26 cellular contexts compared by ENCODE assay signal in the genomic region with DNA sequence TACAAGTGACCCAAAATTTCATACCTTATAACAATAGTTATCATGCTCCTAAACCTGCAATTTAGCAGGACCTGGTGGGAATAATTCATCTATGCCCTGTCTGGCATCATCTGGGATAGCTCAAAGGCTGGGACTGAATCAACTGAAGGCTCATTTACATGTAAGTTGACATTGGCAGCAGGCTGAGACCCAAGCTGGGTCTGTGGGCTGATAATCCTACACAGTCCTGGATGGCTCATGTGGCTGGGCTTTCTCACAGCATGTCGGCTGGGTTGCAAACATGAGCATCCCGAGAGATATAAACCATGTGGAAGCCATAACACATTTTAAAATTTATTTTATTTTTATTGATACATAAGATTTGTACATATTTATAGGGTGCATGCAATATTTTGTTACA. TPM values are rescaled to one million over a fixed set of nuclear protein-coding genes. Genes with fewer than 3 reads are reported as not detected.
DNase-seq lines count a peak whose midpoint lies in the region; ATAC-seq and TF ChIP-seq lines count a peak whose summit lies in the region.
"Had no signal": no experiment of that assay in that cellular context is flagged by ENCODE, and none has a peak within 500 bp of the region (broad histone marks: within the 10 kb centered on the region; RNA-seq: fewer than 3 reads in every experiment).

No MANE protein-coding gene starts in this region.

- no peaks in the 10 kb centered on the region for H3K9me3 ChIP-seq in PC-3 (ENCODE audit: low read length)
- H3K9me3 ChIP-seq in mesenchymal stem cell (ENCODE audit: control insufficient read depth, low read length), result no peaks in the 10 kb centered on the region
- no peaks in the 10 kb centered on the region for H3K9me3 ChIP-seq in hepatocyte (ENCODE audit: low read depth)
- H3K9me3 ChIP-seq: A549; BLaER1 treated with 17β-estradiol and CSF1 and Interleukin-3, amounts not matched to agents 10 nM and 100 nM had no signal

- ATAC-seq in PC-3, result no peak
- no peak for ATAC-seq in GM19452 (IDR thresholded peaks at IDR 0.05; ENCODE audit: unreplicated experiment)
- ATAC-seq: A549, GM23338, HepG2 had no signal

- H3K79me2 ChIP-seq in PC-3 (ENCODE audit: low read length) (no peaks in the 10 kb centered on the region), hepatocyte (no peaks in the 10 kb centered on the region)

- no peak for TF ChIP-seq POLR2A in erythroblast (IDR thresholded peaks at IDR 0.05; ENCODE audit: low read length)

- CTCF ChIA-PET in PC-3 (lab: Charles Lee), result interaction anchor here (0.6 to 1.3 kb wide), 5 partner anchors 11 to 882 kb away, joined by 3 to 10 read pairs (median 7); no protein-coding TSS in a partner anchor

- H3K14ac ChIP-seq in mesenchymal stem cell (ENCODE audit: low read length in 2 of 2), result no peak overlapping the region

- H2AK5ac ChIP-seq in mesenchymal stem cell (ENCODE audit: low read length, severe bottlenecking), result no peak overlapping the region

- no peak overlapping the region for H4K8ac ChIP-seq in mesenchymal stem cell (ENCODE audit: low read length)

- H3K27ac ChIP-seq in PC-3 (ENCODE audit: low read length) (peak overlapping the region; percentile 88), mesenchymal stem cell (ENCODE audit: low read length, poor library complexity, severe bottlenecking) (no peak overlapping the region), hepatocyte (no peak overlapping the region)
- H3K27ac ChIP-seq: A549; BLaER1 treated with 17β-estradiol and CSF1 and Interleukin-3, amounts not matched to agents 10 nM and 100 nM; RWPE1 had no signal

- H3K79me1 ChIP-seq in mesenchymal stem cell (replicated peaks; ENCODE audit: low read length, poor library complexity, severe bottlenecking), result no peaks in the 10 kb centered on the region

- no peak overlapping the region for H3K23ac ChIP-seq in mesenchymal stem cell (ENCODE audit: low read length in 2 of 2)

- POLR2A ChIA-PET in PC-3 (lab: Charles Lee; ENCODE audit: unreplicated experiment), result interaction anchor here (0.6 kb wide), 1 partner anchor 636 kb away, joined by 3 read pairs; no protein-coding TSS in a partner anchor

- DNase-seq in PC-3 (no peak), astrocyte of the hippocampus (ENCODE audit: low read depth, low spot score) (peak; percentile 74), mesenchymal stem cell (no peak), hepatocyte (ENCODE audit: low spot score) (no peak), erythroblast (lab: John Stamatoyannopoulos, UW) (no peak), RPMI8226 (no peak)
- DNase-seq: AML-193; CD4-positive, alpha-beta T cell; H9; Karpas-422; MV-4-11; NCI-H1105 treated with DMSO at 0.1 percent for 48 hours; NCI-H146; NCI-H1930; NCI-H2107; NCI-H526; SHP77 had no signal

- H3K4me2 ChIP-seq in PC-3 (ENCODE audit: low read length), result peak overlapping the region; percentile 53
- no peak overlapping the region for H3K4me2 ChIP-seq in mesenchymal stem cell (ENCODE audit: low read length, poor library complexity, severe bottlenecking)
- no peak overlapping the region for H3K4me2 ChIP-seq in hepatocyte
- H3K4me2 ChIP-seq: A549, GM23338 had no signal

- H3K9ac ChIP-seq in PC-3 (ENCODE audit: low read length) (peak overlapping the region; percentile 42; the same call in 1 of the 2 replicates), mesenchymal stem cell (ENCODE audit: low read length) (peak overlapping the region; percentile 36)
- H3K9ac ChIP-seq: BLaER1 treated with 17β-estradiol and CSF1 and Interleukin-3, amounts not matched to agents 10 nM and 100 nM had no signal

- H2BK12ac ChIP-seq in mesenchymal stem cell (ENCODE audit: low read length in 2 of 2), result no peak overlapping the region

- H2AFZ ChIP-seq in PC-3 (ENCODE audit: low read length), result no peak overlapping the region
- H2AFZ ChIP-seq in mesenchymal stem cell (ENCODE audit: low read depth, low read length), result no peak overlapping the region
- H2AFZ ChIP-seq in hepatocyte, result no peak overlapping the region
- H2AFZ ChIP-seq: GM23338 had no signal

- intact Hi-C loops in PC-3 (cut with micrococcal nuclease), result loop anchor here (5.0 kb wide), 1 partner anchor 284 kb away; no protein-coding TSS in a partner anchor

- H3K4me3 ChIP-seq in PC-3 (ENCODE audit: low read length) (no peak overlapping the region), mesenchymal stem cell (ENCODE audit: insufficient read depth in 1 of 2, low read depth in 1 of 2, low read length in 2 of 2) (no peak overlapping the region), hepatocyte (no peak overlapping the region)
- H3K4me3 ChIP-seq: A549; BLaER1 treated with 17β-estradiol and CSF1 and Interleukin-3, amounts not matched to agents 10 nM and 100 nM; GM23338 had no signal

- H3F3A ChIP-seq in PC-3 (ENCODE audit: low read length, unreplicated experiment), result no peaks in the 10 kb centered on the region

- no peaks in the 10 kb centered on the region for H3K36me3 ChIP-seq in PC-3 (ENCODE audit: low read depth, low read length)
- H3K36me3 ChIP-seq in mesenchymal stem cell (ENCODE audit: control insufficient read depth in 1 of 2, insufficient read depth in 2 of 2, low read depth in 1 of 2, low read length in 2 of 2), result no peaks in the 10 kb centered on the region
- H3K36me3 ChIP-seq in hepatocyte (replicated peaks; ENCODE audit: insufficient read depth, low read depth), result no peaks in the 10 kb centered on the region
- H3K36me3 ChIP-seq: BLaER1 treated with 17β-estradiol and CSF1 and Interleukin-3, amounts not matched to agents 10 nM and 100 nM had no signal

- H3K4me1 ChIP-seq in PC-3 (ENCODE audit: insufficient read depth, low read length) (peaks cover 27% of the 10 kb centered on the region), mesenchymal stem cell (ENCODE audit: control insufficient read depth, insufficient read depth, low read depth, low read length) (peaks cover 4% of the 10 kb centered on the region), hepatocyte (ENCODE audit: insufficient read depth) (no peaks in the 10 kb centered on the region)
- H3K4me1 ChIP-seq: A549 had no signal

- H4K20me1 ChIP-seq in PC-3 (ENCODE audit: low read length) (no peaks in the 10 kb centered on the region), hepatocyte (ENCODE audit: insufficient read depth, poor library complexity, severe bottlenecking) (no peaks in the 10 kb centered on the region)
- H4K20me1 ChIP-seq: BLaER1 treated with 17β-estradiol and CSF1 and Interleukin-3, amounts not matched to agents 10 nM and 100 nM had no signal

- no peak overlapping the region for H2BK15ac ChIP-seq in mesenchymal stem cell (ENCODE audit: low read depth, poor library complexity, severe bottlenecking)

- TF ChIP-seq CTCF in PC-3 (conservative IDR thresholded peaks at IDR 0.05; ENCODE audit: low read depth, low read length), result no peak
- no peak for TF ChIP-seq CTCF in hepatocyte (IDR thresholded peaks at IDR 0.05; ENCODE audit: poor library complexity)

- H3K9me2 ChIP-seq in PC-3 (replicated peaks; ENCODE audit: low read length), result no peaks in the 10 kb centered on the region
- H3K9me2 ChIP-seq in hepatocyte (replicated peaks; ENCODE audit: insufficient read depth), result no peaks in the 10 kb centered on the region

- no peak overlapping the region for H2BK5ac ChIP-seq in mesenchymal stem cell (ENCODE audit: low read depth, low read length, poor library complexity, severe bottlenecking)

- H3K4ac ChIP-seq in mesenchymal stem cell (ENCODE audit: low read depth in 1 of 2, low read length in 2 of 2), result no peak overlapping the region

- no peaks in the 10 kb centered on the region for H3K27me3 ChIP-seq in PC-3 (ENCODE audit: low read length)
- no peaks in the 10 kb centered on the region for H3K27me3 ChIP-seq in mesenchymal stem cell (ENCODE audit: control insufficient read depth in 1 of 2, insufficient read depth in 1 of 2, low read length in 2 of 2)
- no peaks in the 10 kb centered on the region for H3K27me3 ChIP-seq in hepatocyte
- H3K27me3 ChIP-seq: BLaER1 treated with 17β-estradiol and CSF1 and Interleukin-3, amounts not matched to agents 10 nM and 100 nM had no signal

- no peak overlapping the region for H4K91ac ChIP-seq in mesenchymal stem cell (ENCODE audit: low read length)

- BruUV-seq in PC-3 (replicated peaks; lab: Mats Ljungman, UMichigan), result no TSS peak

- WGBS in mesenchymal stem cell, result no CpG with 5 or more reads among the region's 2 CpGs
- WGBS in hepatocyte (ENCODE audit: low lambda C conversion rate, missing lambda C conversion rate), result 69% methylated on average over 2 of the region's 2 CpGs

- H2BK120ac ChIP-seq in mesenchymal stem cell (ENCODE audit: low read depth, low read length), result no peak overlapping the region

- no peak overlapping the region for H3K18ac ChIP-seq in mesenchymal stem cell (ENCODE audit: low read depth in 1 of 2, low read length in 2 of 2)

RNA-seq across cellular contexts. Expression of a gene that starts 19.5 kb away (rescaled TPM):
- total RNA-seq in PC-3 (2014; rRNA removed) (not detected in 2 replicates), hepatocyte (0.03 TPM in 1 of 2 replicates, not detected in the other)
- 0.07 TPM for polyA plus RNA-seq in mesenchymal stem cell (2013, experiment 1 of 2)
- polyA plus RNA-seq in mesenchymal stem cell (2013, experiment 2 of 2), result 0.04 TPM
- not detected in 2 replicates for polyA plus RNA-seq in hepatocyte
- total RNA-seq: CD4-positive, alpha-beta T cell; G401; GM23338; H9; HepG2; HT1080; M059J had no signal
- polyA plus RNA-seq: A549, GM23338, HepG2 had no signal
